ENCODE assay signal across 8 cellular contexts in genomic region chr11:75350743-75351540, GRCh38. TPM values are rescaled to one million over a fixed set of nuclear protein-coding genes. Genes with fewer than 3 reads are reported as not detected.
DNase-seq lines count a peak whose midpoint lies in the region; ATAC-seq and TF ChIP-seq lines count a peak whose summit lies in the region.

No MANE protein-coding gene starts in this region.

- H3K9me3 ChIP-seq in PC-9 (ENCODE audit: insufficient read depth, low read depth) (no peaks in the 10 kb centered on the region), heart left ventricle (no peaks in the 10 kb centered on the region), prostate gland (no peaks in the 10 kb centered on the region)

- ATAC-seq in GM18909 (IDR thresholded peaks at IDR 0.05; ENCODE audit: poor library complexity, unreplicated experiment) = peak; percentile 28
- ATAC-seq in activated naive CD4-positive, alpha-beta T cell treated with anti-CD3 and anti-CD28 coated beads, Interleukin-2, amount 50 U/mL, for 72 hours = peak; percentile 40 to 56
- ATAC-seq in heart left ventricle = peak; percentile 6 to 28 (median 25)
- no peak for ATAC-seq in HG03571 (IDR thresholded peaks at IDR 0.05; ENCODE audit: unreplicated experiment)
- no peak for ATAC-seq in GM19328 (IDR thresholded peaks at IDR 0.05; ENCODE audit: unreplicated experiment)
- ATAC-seq in GM18519 (IDR thresholded peaks at IDR 0.05; ENCODE audit: low FRiP score, unreplicated experiment) = no peak

- no peaks in the 10 kb centered on the region for H4K20me1 ChIP-seq in PC-9 (ENCODE audit: insufficient read depth)

- H3K36me3 Mint-ChIP-seq in activated naive CD4-positive, alpha-beta T cell treated with anti-CD3 and anti-CD28 coated beads, Interleukin-2, amount 50 U/mL, for 72 hours = peaks cover 0 to 6% of the 10 kb centered on the region in 2 donors

- peak overlapping the region; percentile 72 to 88 for H3K27ac Mint-ChIP-seq in activated naive CD4-positive, alpha-beta T cell treated with anti-CD3 and anti-CD28 coated beads, Interleukin-2, amount 50 U/mL, for 72 hours

- DNase-seq in PC-9 (no peak), heart left ventricle (peak; percentile 47 to 81 (median 63)), prostate gland (ENCODE audit: low spot score) (peak; percentile 44)
- no peak for DNase-seq in activated naive CD4-positive, alpha-beta T cell treated with anti-CD3 and anti-CD28 coated beads, Interleukin-2, amount 50 U/mL, for 72 hours (ENCODE audit: low spot score in 2 of 2)

- TF ChIP-seq POLR2A in heart left ventricle (IDR thresholded peaks at IDR 0.05) = no peak
- no peak for TF ChIP-seq POLR2A in prostate gland (IDR thresholded peaks at IDR 0.05)

- 8 to 16% (median 13%) methylated on average over 19 to 47 of the region's 47 CpGs for WGBS in heart left ventricle, 4 donors
- WGBS in prostate gland = 5% methylated on average over 33 of the region's 47 CpGs

- H3K4me1 ChIP-seq in PC-9 (replicated peaks; ENCODE audit: insufficient read depth) (peaks cover 65% of the 10 kb centered on the region), heart left ventricle (peaks cover 19 to 68% (median 53%) of the 10 kb centered on the region in 12 donors), prostate gland (replicated peaks) (peaks cover 28% of the 10 kb centered on the region)

- H3K79me2 ChIP-seq in PC-9 (ENCODE audit: low read depth) = peaks cover 50% of the 10 kb centered on the region

- POLR2A ChIA-PET in PC-9 (lab: Charles Lee; ENCODE audit: unreplicated experiment) = interaction anchor here (0.6 to 0.7 kb wide), 4 partner anchors 14 to 30 kb away, joined by 3 to 5 read pairs (median 3); no protein-coding TSS in a partner anchor

- peak overlapping the region; percentile 94 for H3K4me2 ChIP-seq in PC-9

- BruUV-seq in PC-9 (replicated peaks; lab: Mats Ljungman, UMichigan) = TSS peak; percentile 40

- TF ChIP-seq CTCF in PC-9 (conservative IDR thresholded peaks at IDR 0.05) (no peak), heart left ventricle (IDR thresholded peaks at IDR 0.05) (peak in 1 of 12 donors; percentile 4), prostate gland (IDR thresholded peaks at IDR 0.05) (no peak)

- H3K4me3 ChIP-seq in PC-9 = peak overlapping the region; percentile 87
- H3K4me3 ChIP-seq in heart left ventricle = peak overlapping the region; percentile 50 to 99 (median 78)
- peak overlapping the region; percentile 70 to 83 for H3K4me3 ChIP-seq in prostate gland

- CTCF ChIA-PET in PC-9 (lab: Charles Lee) = no interaction called here

- H3K27ac ChIP-seq in PC-9 (no peak overlapping the region), heart left ventricle (peak overlapping the region; percentile 84 to 97 (median 92)), prostate gland (peak overlapping the region; percentile 92 to 94)

- intact Hi-C loops in PC-9 (cut with micrococcal nuclease; ENCODE audit: unreplicated experiment) (no loop called here), heart left ventricle (cut with DNase I) (no loop called here), prostate gland (cut with DNase I) (no loop called here)

- H3K36me3 ChIP-seq in PC-9 (ENCODE audit: low read depth) = no peaks in the 10 kb centered on the region
- no peaks in the 10 kb centered on the region for H3K36me3 ChIP-seq in heart left ventricle
- H3K36me3 ChIP-seq in prostate gland = no peaks in the 10 kb centered on the region

- no peaks in the 10 kb centered on the region for H3K9me2 ChIP-seq in PC-9 (ENCODE audit: insufficient read depth)

- H3K27me3 ChIP-seq in PC-9 (ENCODE audit: insufficient read depth, low read depth) (no peaks in the 10 kb centered on the region), heart left ventricle (no peaks in the 10 kb centered on the region), prostate gland (replicated peaks; ENCODE audit: insufficient read depth) (no peaks in the 10 kb centered on the region)

- peak overlapping the region; percentile 97 for H2AFZ ChIP-seq in PC-9

- H3K9me3 Mint-ChIP-seq in activated naive CD4-positive, alpha-beta T cell treated with anti-CD3 and anti-CD28 coated beads, Interleukin-2, amount 50 U/mL, for 72 hours = no peaks in the 10 kb centered on the region

- H3F3A ChIP-seq in PC-9 (ENCODE audit: insufficient read depth, low read depth) = peaks cover 40% of the 10 kb centered on the region

RNA-seq across cellular contexts. Expression of gene ARRB1, which starts 0.5 kb away (rescaled TPM):
- total RNA-seq in PC-9 (2021) (31.8 and 43.6 TPM in 2 replicates), heart left ventricle (10 to 100 TPM; 15.2 to 58.9 (median 29.2) TPM), prostate gland (10 to 100 TPM; 31.9 to 64.7 TPM)
- total RNA-seq in activated naive CD4-positive, alpha-beta T cell treated with anti-CD3 and anti-CD28 coated beads, Interleukin-2, amount 50 U/mL, for 72 hours = 10 to 100 TPM; 11.5 to 28.9 TPM
- polyA plus RNA-seq in heart left ventricle = 10 to 100 TPM in 1 of 2 donors, 1 to 10 TPM in 1; 7.9 to 12.5 TPM

RNA-seq across cellular contexts. Expression of gene RPS3, which starts 48.4 kb away (rescaled TPM):
- total RNA-seq in PC-9 (2021) (3,914 and 4,011 TPM in 2 replicates), heart left ventricle (1,000 to 10,000 TPM in 4 of 9 donors, 100 to 1,000 TPM in 5; 434 to 1,232 (median 990) TPM), prostate gland (1,000 to 10,000 TPM in 1 of 2 donors, 100 to 1,000 TPM in 1; 890 to 1,636 TPM)
- 1,000 to 10,000 TPM; 4,688 to 5,066 TPM for total RNA-seq in activated naive CD4-positive, alpha-beta T cell treated with anti-CD3 and anti-CD28 coated beads, Interleukin-2, amount 50 U/mL, for 72 hours
- polyA plus RNA-seq in heart left ventricle = 1,000 to 10,000 TPM in 1 of 2 donors, 100 to 1,000 TPM in 1; 761 to 2,100 TPM

Comparison
In these comparisons a context has a peak if more than half of its experiments do, and no peak if none do; other contexts are left out.
1. ATAC-seq: peak in GM18909 (single experiment), activated naive CD4-positive, alpha-beta T cell treated with anti-CD3 and anti-CD28 coated beads, Interleukin-2, amount 50 U/mL, for 72 hours (2 of 2) and heart left ventricle (4 of 4); none in HG03571 (single experiment), GM19328 (single experiment) and GM18519 (single experiment).
2. DNase-seq: peak in heart left ventricle (5 of 5) and prostate gland (single experiment); none in PC-9 (0 of 2) and activated naive CD4-positive, alpha-beta T cell treated with anti-CD3 and anti-CD28 coated beads, Interleukin-2, amount 50 U/mL, for 72 hours (0 of 2).
3. Peak in every context shown above with its lines, with median percentiles within 50 percentile points of each other: H3K4me3 ChIP-seq.